20 cellular contexts compared by ENCODE assay signal in genomic region chr18:62658028-62658427, GRCh38.
"Had no signal": no experiment of that assay in that cellular context is flagged by ENCODE, and none has a peak within 500 bp of the region (broad histone marks: within the 10 kb centered on the region; RNA-seq: fewer than 3 reads in every experiment).

No MANE protein-coding gene starts in this region.

- H3K4me2 ChIP-seq: smooth muscle cell had no signal

- ATAC-seq: esophagus mucosa; gastrocnemius medialis; left lobe of liver; naive thymus-derived CD4-positive, alpha-beta T cell; pancreas; right cardiac atrium had no signal

- DNase-seq: cortex of kidney; dorsolateral prefrontal cortex; effector CD8-positive, alpha-beta T cell; gastrocnemius medialis; islet precursor cell; mammary epithelial cell; naive thymus-derived CD4-positive, alpha-beta T cell; nephron progenitor cell; occipital lobe; pancreas; right cardiac atrium; stimulated activated CD4-positive, alpha-beta T cell treated with anti-CD3 and anti-CD28 coated beads, Interleukin-2, amount 100 ng/mL, for 48 hours; stimulated activated naive CD4-positive, alpha-beta T cell treated with Interleukin-2 at 50 U/mL for 16 hours; thyroid gland; uterus had no signal

- H3K27me3 Mint-ChIP-seq: progenitor cell of endocrine pancreas, type B pancreatic cell had no signal

- H3K9me3 ChIP-seq: gastrocnemius medialis, pancreas, thyroid gland, uterus had no signal

- H3K27ac Mint-ChIP-seq: naive thymus-derived CD4-positive, alpha-beta T cell; nephron progenitor cell; progenitor cell of endocrine pancreas; type B pancreatic cell had no signal

- H3K36me3 Mint-ChIP-seq: naive thymus-derived CD4-positive, alpha-beta T cell; type B pancreatic cell had no signal

- H3K4me1 Mint-ChIP-seq: naive thymus-derived CD4-positive, alpha-beta T cell had no signal

- H3K9me3 Mint-ChIP-seq: naive thymus-derived CD4-positive, alpha-beta T cell had no signal

- H3K4me3 ChIP-seq: dorsolateral prefrontal cortex, gastrocnemius medialis, pancreas, smooth muscle cell, thyroid gland, uterus had no signal

- H3K27ac ChIP-seq: dorsolateral prefrontal cortex, gastrocnemius medialis, pancreas, thyroid gland, uterus had no signal

- H3K27me3 ChIP-seq: dorsolateral prefrontal cortex, gastrocnemius medialis, pancreas, thyroid gland, uterus had no signal

- H3K4me3 Mint-ChIP-seq: naive thymus-derived CD4-positive, alpha-beta T cell; nephron progenitor cell; type B pancreatic cell had no signal

- H3K36me3 ChIP-seq: gastrocnemius medialis, pancreas, thyroid gland, uterus had no signal

- H3K4me1 ChIP-seq: gastrocnemius medialis, pancreas, thyroid gland, uterus had no signal
